In the genomic region with DNA sequence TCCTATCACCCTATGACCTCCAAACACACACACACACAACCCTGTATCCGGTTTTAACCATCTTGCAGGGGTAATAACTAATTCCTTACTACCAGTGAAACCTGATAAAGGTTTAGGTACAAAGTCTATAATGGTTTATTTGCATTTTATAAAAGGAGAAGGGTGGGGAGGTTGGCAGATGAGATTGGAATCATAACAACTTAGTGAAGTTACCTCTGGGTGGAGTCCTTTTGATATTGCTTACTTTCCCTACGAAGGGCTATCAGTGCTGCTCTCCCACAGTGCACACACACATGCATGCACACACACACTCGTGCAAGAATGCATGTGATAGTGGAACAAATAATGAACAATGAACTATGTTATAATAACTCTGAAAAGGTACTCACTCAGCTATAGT, we compare ENCODE assay signal across 22 cellular contexts. TPM values are rescaled to one million over a fixed set of nuclear protein-coding genes. Genes with fewer than 3 reads are reported as not detected.
DNase-seq lines count a peak whose midpoint lies in the region; ATAC-seq, FAIRE-seq and TF ChIP-seq lines count a peak whose summit lies in the region.
"Had no signal": no experiment of that assay in that cellular context is flagged by ENCODE, and none has a peak within 500 bp of the region (broad histone marks: within the 10 kb centered on the region; RNA-seq: fewer than 3 reads in every experiment).

No MANE protein-coding gene starts in this region.

- no peaks in the 10 kb centered on the region for H3K36me3 ChIP-seq in Karpas-422 (ENCODE audit: insufficient read depth, low read length)
- no peaks in the 10 kb centered on the region for H3K36me3 ChIP-seq in Peyer's patch
- no peaks in the 10 kb centered on the region for H3K36me3 ChIP-seq in small intestine (ENCODE audit: control insufficient read depth in 2 of 2, insufficient read depth in 2 of 2, low read length in 2 of 2)

- H3K9me2 ChIP-seq in Karpas-422 (replicated peaks; ENCODE audit: insufficient read depth, low read length): no peaks in the 10 kb centered on the region

- DNase-seq in DMS153 (lab: John Stamatoyannopoulos, UW) (peak; percentile 16), DMS153 treated with DMSO at 0.1 percent for 48 hours (lab: John Stamatoyannopoulos, UW; ENCODE audit: unreplicated experiment) (no peak), Karpas-422 (peak; percentile 34), Peyer's patch (peak in 2 of 3 donors; percentile 47 to 52), small intestine (peak; percentile 88)
- no peak for DNase-seq in stimulated activated naive B cell treated with anti-CD40 and anti-IgM and Interleukin-4, amounts not matched to agents 10 μg/mL and 1 μg/mL and 100 μg/mL, for 72 hours
- no peak for DNase-seq in activated CD8-positive, alpha-beta T cell treated with anti-CD3 and anti-CD28 coated beads for 36 hours
- DNase-seq: 8988T; CD4-positive, CD25-positive, alpha-beta regulatory T cell; DMS79 treated with DMSO at 0.1 percent for 48 hours; HFFc6; KG1; NCI-H187 treated with DMSO at 0.1 percent for 48 hours; NCI-H446; NCI-H82; OCI-M1; SIG-M5 had no signal

- peaks cover 6 to 20% of the 10 kb centered on the region in 2 donors for H3K4me1 Mint-ChIP-seq in stimulated activated naive B cell treated with anti-CD40 and anti-IgM and Interleukin-4, amounts not matched to agents 10 μg/mL and 1 μg/mL and 100 μg/mL, for 72 hours
- no peaks in the 10 kb centered on the region for H3K4me1 Mint-ChIP-seq in activated CD8-positive, alpha-beta T cell treated with anti-CD3 and anti-CD28 coated beads for 36 hours (ENCODE audit: low read depth)
- H3K4me1 Mint-ChIP-seq: CD4-positive, CD25-positive, alpha-beta regulatory T cell had no signal

- CTCF ChIA-PET in activated CD8-positive, alpha-beta T cell treated with anti-CD3 and anti-CD28 coated beads for 36 hours (lab: Charles Lee): no interaction called here

- POLR2A ChIA-PET in activated CD8-positive, alpha-beta T cell treated with anti-CD3 and anti-CD28 coated beads for 36 hours (lab: Charles Lee): interaction anchor here (0.6 kb wide), 1 partner anchor 14 kb away, joined by 3 read pairs; no protein-coding TSS in a partner anchor

- H4K20me1 ChIP-seq in Karpas-422 (ENCODE audit: insufficient read depth, low read depth, low read length): no peaks in the 10 kb centered on the region

- intact Hi-C loops in activated CD8-positive, alpha-beta T cell treated with anti-CD3 and anti-CD28 coated beads for 36 hours (cut with micrococcal nuclease): no loop called here

- H3K4me3 ChIP-seq in Karpas-422 (ENCODE audit: low read length): no peak overlapping the region
- H3K4me3 ChIP-seq in Peyer's patch: no peak overlapping the region
- no peak overlapping the region for H3K4me3 ChIP-seq in small intestine (ENCODE audit: low read depth in 1 of 2, low read length in 2 of 2)

- no peak overlapping the region for H3K4me3 Mint-ChIP-seq in stimulated activated naive B cell treated with anti-CD40 and anti-IgM and Interleukin-4, amounts not matched to agents 10 μg/mL and 1 μg/mL and 100 μg/mL, for 72 hours
- H3K4me3 Mint-ChIP-seq in activated CD8-positive, alpha-beta T cell treated with anti-CD3 and anti-CD28 coated beads for 36 hours: no peak overlapping the region
- H3K4me3 Mint-ChIP-seq: CD4-positive, CD25-positive, alpha-beta regulatory T cell; HFFc6 had no signal

- H3K4me2 ChIP-seq in Karpas-422 (ENCODE audit: low read depth, low read length, poor library complexity, severe bottlenecking): no peak overlapping the region

- peaks cover 3% of the 10 kb centered on the region; the same call in 1 of the 2 replicates for H3K4me1 ChIP-seq in Karpas-422 (ENCODE audit: low read length)
- H3K4me1 ChIP-seq in Peyer's patch: peaks cover 0 to 21% (median 0%) of the 10 kb centered on the region in 4 donors
- H3K4me1 ChIP-seq in small intestine (ENCODE audit: control insufficient read depth in 2 of 2, insufficient read depth in 1 of 2, low read depth in 1 of 2, low read length in 1 of 2): peaks cover 0 to 5% of the 10 kb centered on the region in 2 donors

- 15 to 45% (median 21%) methylated on average over 3 of the region's 3 CpGs for WGBS in small intestine, 3 donors

- H3K27ac Mint-ChIP-seq in stimulated activated naive B cell treated with anti-CD40 and anti-IgM and Interleukin-4, amounts not matched to agents 10 μg/mL and 1 μg/mL and 100 μg/mL, for 72 hours: no peak overlapping the region
- H3K27ac Mint-ChIP-seq in activated CD8-positive, alpha-beta T cell treated with anti-CD3 and anti-CD28 coated beads for 36 hours: no peak overlapping the region
- H3K27ac Mint-ChIP-seq: CD4-positive, CD25-positive, alpha-beta regulatory T cell; HFFc6 had no signal

- H3K9ac ChIP-seq in Karpas-422 (ENCODE audit: low read length): no peak overlapping the region

- no peak overlapping the region for H3K27ac ChIP-seq in Karpas-422 (ENCODE audit: low read length)
- H3K27ac ChIP-seq in Peyer's patch: peak overlapping the region in 1 of 4 donors; percentile 44
- H3K27ac ChIP-seq in small intestine (ENCODE audit: low read depth in 1 of 2, low read length in 1 of 2): no peak overlapping the region

- no peaks in the 10 kb centered on the region for H3K79me2 ChIP-seq in Karpas-422 (ENCODE audit: low read length)

- no peak for ATAC-seq in stimulated activated naive B cell treated with anti-CD40 and anti-IgM and Interleukin-4, amounts not matched to agents 10 μg/mL and 1 μg/mL and 100 μg/mL, for 72 hours (replicated peaks)
- ATAC-seq in activated CD8-positive, alpha-beta T cell treated with anti-CD3 and anti-CD28 coated beads for 36 hours: no peak
- no peak for ATAC-seq in HG03280 (IDR thresholded peaks at IDR 0.05; ENCODE audit: unreplicated experiment)
- ATAC-seq: SK-N-SH treated with all-trans-retinoic acid at 6 μM for 48 hours had no signal

- H3K27me3 ChIP-seq in Karpas-422 (ENCODE audit: low read length): no peaks in the 10 kb centered on the region
- no peaks in the 10 kb centered on the region for H3K27me3 ChIP-seq in Peyer's patch
- H3K27me3 ChIP-seq in small intestine (ENCODE audit: control insufficient read depth in 2 of 2, insufficient read depth in 2 of 2, low read length in 2 of 2): no peaks in the 10 kb centered on the region

- no peak for TF ChIP-seq POLR2A in Peyer's patch (IDR thresholded peaks at IDR 0.05)

- no peaks in the 10 kb centered on the region for H3K9me3 Mint-ChIP-seq in stimulated activated naive B cell treated with anti-CD40 and anti-IgM and Interleukin-4, amounts not matched to agents 10 μg/mL and 1 μg/mL and 100 μg/mL, for 72 hours
- H3K9me3 Mint-ChIP-seq in activated CD8-positive, alpha-beta T cell treated with anti-CD3 and anti-CD28 coated beads for 36 hours: no peaks in the 10 kb centered on the region

- peak in 3 of 6 experiments; percentile 10 to 29 (median 21) for TF ChIP-seq CTCF in Peyer's patch (IDR thresholded peaks at IDR 0.05)
- TF ChIP-seq CTCF in activated CD8-positive, alpha-beta T cell treated with anti-CD3 and anti-CD28 coated beads for 36 hours (IDR thresholded peaks at IDR 0.05): no peak

- H3K27me3 Mint-ChIP-seq in stimulated activated naive B cell treated with anti-CD40 and anti-IgM and Interleukin-4, amounts not matched to agents 10 μg/mL and 1 μg/mL and 100 μg/mL, for 72 hours: no peaks in the 10 kb centered on the region
- no peaks in the 10 kb centered on the region for H3K27me3 Mint-ChIP-seq in activated CD8-positive, alpha-beta T cell treated with anti-CD3 and anti-CD28 coated beads for 36 hours
- H3K27me3 Mint-ChIP-seq: CD4-positive, CD25-positive, alpha-beta regulatory T cell had no signal

- H3K9me3 ChIP-seq in Karpas-422 (ENCODE audit: low read length) (no peaks in the 10 kb centered on the region), Peyer's patch (no peaks in the 10 kb centered on the region), small intestine (ENCODE audit: control insufficient read depth, low read depth) (no peaks in the 10 kb centered on the region)

- no peak overlapping the region for H2AFZ ChIP-seq in Karpas-422 (ENCODE audit: low read length)

- no peaks in the 10 kb centered on the region for H3K36me3 Mint-ChIP-seq in stimulated activated naive B cell treated with anti-CD40 and anti-IgM and Interleukin-4, amounts not matched to agents 10 μg/mL and 1 μg/mL and 100 μg/mL, for 72 hours
- H3K36me3 Mint-ChIP-seq in activated CD8-positive, alpha-beta T cell treated with anti-CD3 and anti-CD28 coated beads for 36 hours (ENCODE audit: low read depth): no peaks in the 10 kb centered on the region
- H3K36me3 Mint-ChIP-seq: CD4-positive, CD25-positive, alpha-beta regulatory T cell had no signal

- no peak for FAIRE-seq in small intestine (lab: Jason Lieb, UNC)

RNA-seq across cellular contexts. Expression of a gene that starts 56.1 kb away (rescaled TPM):
- 0.87 and 3.6 TPM in 2 replicates for total RNA-seq in Karpas-422 (2014; rRNA removed; shearing (Covaris generic); ENCODE audit: low replicate concordance)
- total RNA-seq in Peyer's patch: 10 to 100 TPM; 27.5 to 66.5 (median 54.3) TPM
- 1 to 10 TPM; 3.5 to 8.7 (median 7.3) TPM for polyA plus RNA-seq in small intestine
- total RNA-seq in activated CD8-positive, alpha-beta T cell treated with anti-CD3 and anti-CD28 coated beads for 36 hours: not detected
- total RNA-seq: HFFc6, M059J, RPMI7951 had no signal
- polyA plus RNA-seq: AG04450 had no signal

Comparison
In these comparisons a context has a peak if more than half of its experiments do, and no peak if none do; other contexts are left out.
1. DNase-seq: peak in DMS153 (single experiment), Karpas-422 (single experiment), Peyer's patch (2 of 3) and small intestine (single experiment); none in DMS153 treated with DMSO at 0.1 percent for 48 hours (single experiment), stimulated activated naive B cell treated with anti-CD40 and anti-IgM and Interleukin-4, amounts not matched to agents 10 μg/mL and 1 μg/mL and 100 μg/mL, for 72 hours (single experiment) and activated CD8-positive, alpha-beta T cell treated with anti-CD3 and anti-CD28 coated beads for 36 hours (single experiment).